Comparison of ENCODE assay signal across 15 cellular contexts in the genomic region with DNA sequence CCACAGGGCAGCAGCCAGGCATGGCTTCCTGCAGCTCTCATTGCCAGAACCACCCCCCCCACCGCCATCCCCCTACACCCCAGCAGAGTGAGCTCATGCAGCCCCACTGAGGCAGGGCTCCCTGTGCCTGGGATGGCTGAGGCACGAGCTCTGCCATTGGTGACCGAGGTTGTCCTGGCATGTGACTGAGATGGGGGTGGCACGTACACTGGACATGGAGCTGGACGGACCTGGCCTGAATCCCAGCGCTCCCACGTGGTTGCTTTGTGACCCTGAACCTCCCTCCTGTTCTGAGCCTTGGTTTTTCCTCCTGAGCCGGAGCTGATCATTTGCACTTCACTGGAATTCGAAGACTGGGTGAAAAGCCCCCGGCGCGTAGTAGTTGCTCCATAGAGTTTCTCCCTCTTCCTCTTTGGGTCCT. TPM values are rescaled to one million over a fixed set of nuclear protein-coding genes. Genes with fewer than 3 reads are reported as not detected.
DNase-seq lines count a peak whose midpoint lies in the region; ATAC-seq and TF ChIP-seq lines count a peak whose summit lies in the region.
"Had no signal": no experiment of that assay in that cellular context is flagged by ENCODE, and none has a peak within 500 bp of the region (broad histone marks: within the 10 kb centered on the region; RNA-seq: fewer than 3 reads in every experiment).

No MANE protein-coding gene starts in this region.

- CTCF ChIA-PET in A673 (lab: Charles Lee), result no interaction called here

- intact Hi-C loops in testis (cut with DNase I; ENCODE audit: low total_unique reads), result no loop called here
- intact Hi-C loops in A673 (cut with micrococcal nuclease; ENCODE audit: unreplicated experiment), result no loop called here

- H3K4me1 ChIP-seq in adipocyte (ENCODE audit: control insufficient read depth, insufficient read depth, low read length) (peaks cover 69% of the 10 kb centered on the region), right atrium auricular region (peaks cover 0 to 63% of the 10 kb centered on the region in 2 donors), testis (peaks cover 20% of the 10 kb centered on the region), A673 (ENCODE audit: insufficient read depth, low read length, poor library complexity, severe bottlenecking) (no peaks in the 10 kb centered on the region)

- POLR2A ChIA-PET in A673 (lab: Charles Lee; ENCODE audit: low non-redundant PET), result no interaction called here

- H3K27me3 ChIP-seq in adipocyte (replicated peaks; ENCODE audit: control insufficient read depth, insufficient read depth, low read length), result no peaks in the 10 kb centered on the region
- no peaks in the 10 kb centered on the region for H3K27me3 ChIP-seq in right atrium auricular region
- H3K27me3 ChIP-seq in testis, result no peaks in the 10 kb centered on the region
- no peaks in the 10 kb centered on the region for H3K27me3 ChIP-seq in A673 (replicated peaks; ENCODE audit: insufficient read depth, low read depth, low read length, poor library complexity)

- no peak for TF ChIP-seq POLR2A in testis (IDR thresholded peaks at IDR 0.05)

- H3K4me3 ChIP-seq in adipocyte (ENCODE audit: low read length) (no peak overlapping the region), right atrium auricular region (no peak overlapping the region), testis (no peak overlapping the region), A673 (ENCODE audit: low read depth, low read length, poor library complexity, severe bottlenecking) (no peak overlapping the region)

- H3K9me3 ChIP-seq in adipocyte (ENCODE audit: control insufficient read depth, low read length) (no peaks in the 10 kb centered on the region), right atrium auricular region (no peaks in the 10 kb centered on the region), testis (no peaks in the 10 kb centered on the region), A673 (ENCODE audit: low read depth, low read length, poor library complexity, severe bottlenecking) (no peaks in the 10 kb centered on the region)

- H3K9ac ChIP-seq in adipocyte (ENCODE audit: low read length), result peak overlapping the region; percentile 67

- DNase-seq in adipocyte (ENCODE audit: low read depth) (no peak), right atrium auricular region (ENCODE audit: low spot score) (peak; percentile 80), mucosa of gallbladder (ENCODE audit: low spot score) (peak; percentile 73), testis (peak; percentile 94), NCI-H128 (lab: John Stamatoyannopoulos, UW; ENCODE audit: unreplicated experiment) (no peak), A673 (ENCODE audit: low spot score) (no peak), DMS114 treated with DMSO at 0.1 percent for 48 hours (lab: John Stamatoyannopoulos, UW; ENCODE audit: unreplicated experiment) (no peak)
- DNase-seq: activated CD4-positive, alpha-beta T cell treated with anti-CD3 and anti-CD28 coated beads, Interleukin-2, amount 10 ng/mL, durations not matched to agents 7 days and 5 days; activated naive CD4-positive, alpha-beta T cell treated with Interleukin-2 at 50 U/mL for 16 hours; KG1; NCI-H1092 treated with DMSO at 0.1 percent for 48 hours; NCI-H526 treated with DMSO at 0.1 percent for 48 hours; retina had no signal

- ATAC-seq in HG03095 (IDR thresholded peaks at IDR 0.05; ENCODE audit: unreplicated experiment), result no peak
- ATAC-seq: Panc1 had no signal

- WGBS in testis, 2 donors, result 25 to 36% methylated on average over 6 to 12 of the region's 12 CpGs

- no TSS peak for BruUV-seq in A673 (replicated peaks; lab: Mats Ljungman, UMichigan)

- H3K36me3 ChIP-seq in adipocyte (ENCODE audit: control insufficient read depth, insufficient read depth, low read length, severe bottlenecking) (peaks cover 6% of the 10 kb centered on the region), right atrium auricular region (no peaks in the 10 kb centered on the region), testis (ENCODE audit: low read depth, missing control alignments) (no peaks in the 10 kb centered on the region), A673 (ENCODE audit: insufficient read depth, low read length, poor library complexity, severe bottlenecking) (no peaks in the 10 kb centered on the region)

- H3K27ac ChIP-seq in right atrium auricular region (peak overlapping the region; percentile 80 to 88), testis (peak overlapping the region; percentile 77 to 85), A673 (ENCODE audit: low read depth, low read length, poor library complexity, severe bottlenecking) (no peak overlapping the region)

- TF ChIP-seq CTCF in right atrium auricular region (IDR thresholded peaks at IDR 0.05) (no peak), testis (IDR thresholded peaks at IDR 0.05) (no peak), A673 (conservative IDR thresholded peaks at IDR 0.05; ENCODE audit: low read depth, low read length) (no peak)

RNA-seq across cellular contexts. Expression of gene ALPL, which starts 28.3 kb away (rescaled TPM):
- total RNA-seq in right atrium auricular region (10 to 100 TPM; 16.2 to 50.3 TPM), mucosa of gallbladder (4.0 TPM), testis (10 to 100 TPM; 15.7 to 22.2 TPM), A673 (2021) (4.8 and 8.8 TPM in 2 replicates)
- 11.8 TPM for polyA plus RNA-seq in testis (ENCODE audit: insufficient read depth, low read depth, low replicate concordance)
- total RNA-seq: activated CD4-positive, alpha-beta T cell treated with anti-CD3 and anti-CD28 coated beads, Interleukin-2, amount 10 ng/mL, durations not matched to agents 7 days and 5 days had no signal

Comparison
In these comparisons a context has a peak if more than half of its experiments do, and no peak if none do; other contexts are left out.
1. DNase-seq: peak in right atrium auricular region (single experiment), mucosa of gallbladder (single experiment) and testis (single experiment); none in adipocyte (single experiment), NCI-H128 (single experiment), A673 (single experiment) and DMS114 treated with DMSO at 0.1 percent for 48 hours (single experiment).